In genomic region chr11:61026121-61027031, GRCh38 we compare ENCODE assay signal across 9 cellular contexts. TPM values are rescaled to one million over a fixed set of nuclear protein-coding genes. Genes with fewer than 3 reads are reported as not detected.
DNase-seq lines count a peak whose midpoint lies in the region; ATAC-seq, FAIRE-seq and TF ChIP-seq lines count a peak whose summit lies in the region.
"Had no signal": no experiment of that assay in that cellular context is flagged by ENCODE, and none has a peak within 500 bp of the region (broad histone marks: within the 10 kb centered on the region; RNA-seq: fewer than 3 reads in every experiment).

No MANE protein-coding gene starts in this region.

- H3K9me3 ChIP-seq in OCI-LY7 (ENCODE audit: low read length) (no peaks in the 10 kb centered on the region), neuronal stem cell (replicated peaks in 1 of 2; ENCODE audit: control insufficient read depth in 2 of 2, insufficient read depth in 1 of 2, low read depth in 1 of 2, low read length in 2 of 2) (no peaks in the 10 kb centered on the region)

- peaks cover 10 to 17% of the 10 kb centered on the region in 2 donors for H3K27me3 Mint-ChIP-seq in natural killer cell (ENCODE audit: low read depth in 2 of 2)

- no CpG with 5 or more reads among the region's 28 CpGs for WGBS in neuronal stem cell (ENCODE audit: extremely low coverage in 2 of 2, insufficient read length in 2 of 2, insufficient replicate concordance in 1 of 2), 2 donors

- H2BK5ac ChIP-seq in neuronal stem cell (ENCODE audit: low read length), result no peak overlapping the region

- no peak overlapping the region for H3K27ac Mint-ChIP-seq in natural killer cell

- no peak overlapping the region for H3K23ac ChIP-seq in neuronal stem cell (ENCODE audit: low read depth, low read length, poor library complexity)

- no peak for TF ChIP-seq POLR2A in GM12892 (IDR thresholded peaks at IDR 0.05; ENCODE audit: low read depth, low read length)

- no peak overlapping the region for H2BK120ac ChIP-seq in neuronal stem cell (ENCODE audit: low read depth, low read length)

- POLR2A ChIA-PET in OCI-LY7 (lab: Charles Lee), result no interaction called here

- H3K4me1 Mint-ChIP-seq in natural killer cell, result peaks cover 34 to 39% of the 10 kb centered on the region in 2 donors

- H3K4me1 ChIP-seq in OCI-LY7 (ENCODE audit: insufficient read depth, low read length, poor library complexity, severe bottlenecking) (peaks cover 52% of the 10 kb centered on the region), neuronal stem cell (ENCODE audit: control insufficient read depth in 2 of 2, insufficient read depth in 1 of 2, low read depth in 1 of 2, low read length in 2 of 2) (peaks cover 0 to 7% of the 10 kb centered on the region in 2 donors)

- H3K36me3 Mint-ChIP-seq in natural killer cell, result no peaks in the 10 kb centered on the region

- H2AK5ac ChIP-seq in neuronal stem cell (ENCODE audit: low read depth, low read length), result peak overlapping the region; percentile 11

- no peak overlapping the region for H4K91ac ChIP-seq in neuronal stem cell (ENCODE audit: low read depth, low read length, poor library complexity)

- no peak overlapping the region for H3K18ac ChIP-seq in neuronal stem cell (ENCODE audit: low read length)

- TF ChIP-seq CTCF in OCI-LY7 (conservative IDR thresholded peaks at IDR 0.05; ENCODE audit: low read length) (no peak), brain microvascular endothelial cell (IDR thresholded peaks at IDR 0.05; ENCODE audit: low read depth, low read length, missing control alignments) (no peak), natural killer cell (IDR thresholded peaks at IDR 0.05) (no peak)

- H2BK12ac ChIP-seq in neuronal stem cell (ENCODE audit: low read length), result no peak overlapping the region

- ATAC-seq in GM18861 (IDR thresholded peaks at IDR 0.05; ENCODE audit: unreplicated experiment) (no peak), natural killer cell (no peak)

- H3K27me3 ChIP-seq in neuronal stem cell (ENCODE audit: control insufficient read depth in 3 of 3, insufficient read depth in 3 of 3, low read depth in 1 of 3, low read length in 3 of 3), result peaks cover 0 to 41% (median 0%) of the 10 kb centered on the region in 3 experiments
- H3K27me3 ChIP-seq in brain microvascular endothelial cell (replicated peaks), result peaks cover 17% of the 10 kb centered on the region

- peak overlapping the region; percentile 56 for H3K4me2 ChIP-seq in OCI-LY7 (ENCODE audit: low read length)
- no peak overlapping the region for H3K4me2 ChIP-seq in neuronal stem cell (ENCODE audit: insufficient read depth, low read length, poor library complexity, severe bottlenecking)

- H3K4me3 ChIP-seq in OCI-LY7 (ENCODE audit: low read depth, low read length, poor library complexity, severe bottlenecking) (peak overlapping the region; percentile 20), neuronal stem cell (ENCODE audit: low read length in 2 of 2) (no peak overlapping the region), brain microvascular endothelial cell (ENCODE audit: low read depth, low read length) (no peak overlapping the region)

- intact Hi-C loops in OCI-LY7 (cut with micrococcal nuclease; ENCODE audit: unreplicated experiment), result no loop called here
- intact Hi-C loops in natural killer cell (cut with micrococcal nuclease), result no loop called here

- H3K27ac ChIP-seq in OCI-LY7 (ENCODE audit: low read depth, low read length, poor library complexity, severe bottlenecking) (peak overlapping the region; percentile 25), neuronal stem cell (replicated peaks; ENCODE audit: low read length) (no peak overlapping the region), brain microvascular endothelial cell (no peak overlapping the region)

- no peaks in the 10 kb centered on the region for H3K79me1 ChIP-seq in neuronal stem cell (ENCODE audit: low read depth, low read length)

- H3K36me3 ChIP-seq in OCI-LY7 (ENCODE audit: insufficient read depth, low read length) (no peaks in the 10 kb centered on the region), neuronal stem cell (replicated peaks in 1 of 2; ENCODE audit: control insufficient read depth in 2 of 2, insufficient read depth in 2 of 2, low read length in 2 of 2) (no peaks in the 10 kb centered on the region), brain microvascular endothelial cell (replicated peaks) (no peaks in the 10 kb centered on the region)

- in situ Hi-C loops in brain microvascular endothelial cell (cut with HindIII; ENCODE audit: low pct_ligation_motif_present, low sequenced_read_pairs), result no loop called here

- H4K20me1 ChIP-seq in OCI-LY7 (ENCODE audit: insufficient read depth, low read length), result no peaks in the 10 kb centered on the region

- DNase-seq in GM12892 (ENCODE audit: insufficient read length) (no peak), OCI-LY7 (ENCODE audit: low spot score) (peak; percentile 76), neuronal stem cell (ENCODE audit: low spot score) (no peak), mesenteric fat pad (ENCODE audit: low spot score) (no peak), brain microvascular endothelial cell (no peak), natural killer cell (no peak)
- DNase-seq in activated effector memory CD4-positive, alpha-beta T cell treated with anti-CD3 and anti-CD28 coated beads, Interleukin-2, amount 50 U/mL, for 16 hours, result peak; percentile 80

- no peak overlapping the region for H2BK15ac ChIP-seq in neuronal stem cell (ENCODE audit: low read length)

- H3K4me3 Mint-ChIP-seq in natural killer cell, result no peak overlapping the region

- FAIRE-seq in GM12892 (lab: Jason Lieb, UNC), result peak; percentile 48

- CTCF ChIA-PET in OCI-LY7 (lab: Charles Lee; ENCODE audit: unreplicated experiment), result interaction anchor here (0.6 kb wide), 1 partner anchor 118 kb away, joined by 3 read pairs; no protein-coding TSS in a partner anchor

- H3K9me2 ChIP-seq in OCI-LY7 (ENCODE audit: insufficient read depth, low read length), result no peaks in the 10 kb centered on the region

- no peaks in the 10 kb centered on the region for H3K9me3 Mint-ChIP-seq in natural killer cell

- H4K8ac ChIP-seq in neuronal stem cell (ENCODE audit: low read depth, low read length), result no peak overlapping the region

- H3K79me2 ChIP-seq in OCI-LY7 (ENCODE audit: insufficient read depth, low read depth, low read length), result no peaks in the 10 kb centered on the region

- no TSS peak for BruUV-seq in OCI-LY7 (replicated peaks; lab: Mats Ljungman, UMichigan)

- no peak overlapping the region for H3K4ac ChIP-seq in neuronal stem cell (ENCODE audit: low read length)

- H2AFZ ChIP-seq in OCI-LY7 (ENCODE audit: low read length), result peak overlapping the region; percentile 38; the same call in 1 of the 2 replicates
- no peak overlapping the region for H2AFZ ChIP-seq in neuronal stem cell (ENCODE audit: low read length)

- H3K9ac ChIP-seq in neuronal stem cell (ENCODE audit: low read depth, low read length, poor library complexity), result no peak overlapping the region

- no peak overlapping the region for H3K14ac ChIP-seq in neuronal stem cell (ENCODE audit: low read length)

RNA-seq across cellular contexts. Expression of gene CD6, which starts 54.9 kb away (rescaled TPM):
- 2.9 TPM for polyA plus RNA-seq in GM12892 (2012; ENCODE audit: missing spikeins)
- not detected in 2 replicates for total RNA-seq in OCI-LY7 (2014; rRNA removed; shearing (Covaris generic))
- not detected in 2 replicates for total RNA-seq in OCI-LY7 (2022)
- 0.21 TPM for polyA plus RNA-seq in neuronal stem cell (2013, experiment 1 of 2)
- 0.24 TPM for polyA plus RNA-seq in neuronal stem cell (2013, experiment 2 of 2)
- total RNA-seq in mesenteric fat pad, result 0.87 TPM
- 100 to 1,000 TPM in 1 of 3 donors, 10 to 100 TPM in 2; 18.9 to 111 (median 85.6) TPM for total RNA-seq in natural killer cell
- total RNA-seq: SK-MEL-5 had no signal

Comparison
In these comparisons a context has a peak if more than half of its experiments do, and no peak if none do; other contexts are left out.
1. DNase-seq: peak in OCI-LY7 (single experiment) and activated effector memory CD4-positive, alpha-beta T cell treated with anti-CD3 and anti-CD28 coated beads, Interleukin-2, amount 50 U/mL, for 16 hours (single experiment); none in GM12892 (single experiment), neuronal stem cell (single experiment), mesenteric fat pad (single experiment), brain microvascular endothelial cell (single experiment) and natural killer cell (single experiment).
2. RNA of gene CD6, which starts 54.9 kb away (total RNA-seq): 18.9 to 111 TPM in natural killer cell; 0.87 TPM in mesenteric fat pad (single experiment) and not detected in OCI-LY7; every median in the first group is over 10 times any median in the second.